ENCODE assay signal across 8 cellular contexts in genomic region chr9:128322342-128323191, GRCh38. TPM values are rescaled to one million over a fixed set of nuclear protein-coding genes. Genes with fewer than 3 reads are reported as not detected.
A peak's percentile ranks its signal among the peaks of the same experiment; 100 is the strongest.
DNase-seq lines count a peak whose midpoint lies in the region; ATAC-seq and TF ChIP-seq lines count a peak whose summit lies in the region.

TSS of gene COQ4 (plus strand) at chr9:128322839. CDS start at chr9:128322859, 20 bp downstream.
TSS of gene TRUB2 (minus strand) at chr9:128322447. CDS start at chr9:128322408, 39 bp downstream.

- DNase-seq in NCI-H748 treated with DMSO at 0.1 percent for 48 hours (lab: John Stamatoyannopoulos, UW) (peak; percentile 95), left lung (peak; percentile 93 to 96)
- DNase-seq in activated CD4-positive, alpha-beta T cell treated with anti-CD3 and anti-CD28 coated beads, Interleukin-2, amount 50 U/mL, for 24 hours (ENCODE audit: low read depth in 1 of 2, low spot score in 1 of 2) = peak; percentile 89 to 92
- peak; percentile 90 for DNase-seq in stimulated activated CD4-positive, alpha-beta T cell treated with anti-CD3 and anti-CD28 coated beads, Interleukin-2, amount 100 ng/mL, for 4 hours (ENCODE audit: low read depth)

- H3K4me3 Mint-ChIP-seq in dendritic cell treated with granulocyte-macrophage colony-stimulating factor and Interleukin-4, amounts not matched to agents 40 ng/mL and 50 ng/mL, for 4 days = peak within 1 kb of the TSS; percentile 86

- H3K27me3 Mint-ChIP-seq in dendritic cell treated with granulocyte-macrophage colony-stimulating factor and Interleukin-4, amounts not matched to agents 40 ng/mL and 50 ng/mL, for 4 days = no peaks in the 10 kb centered on the region

- no peaks in the 10 kb centered on the region for H3K9me3 ChIP-seq in left lung

- peaks cover 53% of the 10 kb centered on the region for H3K36me3 Mint-ChIP-seq in dendritic cell treated with granulocyte-macrophage colony-stimulating factor and Interleukin-4, amounts not matched to agents 40 ng/mL and 50 ng/mL, for 4 days (ENCODE audit: low read depth)

- ATAC-seq in GM19395 (IDR thresholded peaks at IDR 0.05; ENCODE audit: unreplicated experiment) = peak; percentile 85
- ATAC-seq in HG03558 (IDR thresholded peaks at IDR 0.05; ENCODE audit: extremely low read depth, unreplicated experiment) = peak; percentile 63
- ATAC-seq in left lung = peak; percentile 98

- H3K27ac Mint-ChIP-seq in dendritic cell treated with granulocyte-macrophage colony-stimulating factor and Interleukin-4, amounts not matched to agents 40 ng/mL and 50 ng/mL, for 4 days = peak within 1 kb of the TSS; percentile 90

- H3K9me3 Mint-ChIP-seq in dendritic cell treated with granulocyte-macrophage colony-stimulating factor and Interleukin-4, amounts not matched to agents 40 ng/mL and 50 ng/mL, for 4 days = no peaks in the 10 kb centered on the region

- intact Hi-C loops in dendritic cell treated with granulocyte-macrophage colony-stimulating factor and Interleukin-4, amounts not matched to agents 40 ng/mL and 50 ng/mL, for 4 days (cut with micrococcal nuclease) = loop anchor here (1.0 kb wide), 3 partner anchors 18 to 49 kb away; partner anchors contain the start of genes GOLGA2, SLC27A4, SWI5 and URM1
- intact Hi-C loops in left lung (cut with DNase I) = no loop called here

- H3K4me3 ChIP-seq in left lung = peak within 1 kb of the TSS; percentile 98 to 100

- no peaks in the 10 kb centered on the region for H3K27me3 ChIP-seq in left lung

- peaks cover 7% of the 10 kb centered on the region for H3K4me1 Mint-ChIP-seq in dendritic cell treated with granulocyte-macrophage colony-stimulating factor and Interleukin-4, amounts not matched to agents 40 ng/mL and 50 ng/mL, for 4 days (ENCODE audit: low read depth)

- H3K36me3 ChIP-seq in left lung = peaks cover 0 to 49% of the 10 kb centered on the region in 2 donors

- peak within 1 kb of the TSS; percentile 96 for H3K27ac ChIP-seq in C4-2B
- H3K27ac ChIP-seq in left lung = peak within 1 kb of the TSS; percentile 90 to 95

- TF ChIP-seq CTCF in C4-2B (conservative IDR thresholded peaks at IDR 0.05) (no peak), left lung (IDR thresholded peaks at IDR 0.05) (no peak)

- peaks cover 18 to 30% of the 10 kb centered on the region in 2 donors for H3K4me1 ChIP-seq in left lung

RNA-seq across cellular contexts. Expression of gene COQ4, which starts in this region (rescaled TPM):
- total RNA-seq in left lung = 10 to 100 TPM; 35.5 to 36.2 TPM

RNA-seq across cellular contexts. Expression of gene TRUB2, which starts in this region (rescaled TPM):
- total RNA-seq in left lung = 10 to 100 TPM; 23.0 to 23.7 TPM

Comparison
In these comparisons a context has a peak if more than half of its experiments do, and no peak if none do; other contexts are left out.
1. Peak in every context shown above with its lines: DNase-seq, ATAC-seq, H3K4me3 ChIP-seq and H3K27ac ChIP-seq.